Comparison of ENCODE assay signal across 8 cellular contexts in the genomic region with DNA sequence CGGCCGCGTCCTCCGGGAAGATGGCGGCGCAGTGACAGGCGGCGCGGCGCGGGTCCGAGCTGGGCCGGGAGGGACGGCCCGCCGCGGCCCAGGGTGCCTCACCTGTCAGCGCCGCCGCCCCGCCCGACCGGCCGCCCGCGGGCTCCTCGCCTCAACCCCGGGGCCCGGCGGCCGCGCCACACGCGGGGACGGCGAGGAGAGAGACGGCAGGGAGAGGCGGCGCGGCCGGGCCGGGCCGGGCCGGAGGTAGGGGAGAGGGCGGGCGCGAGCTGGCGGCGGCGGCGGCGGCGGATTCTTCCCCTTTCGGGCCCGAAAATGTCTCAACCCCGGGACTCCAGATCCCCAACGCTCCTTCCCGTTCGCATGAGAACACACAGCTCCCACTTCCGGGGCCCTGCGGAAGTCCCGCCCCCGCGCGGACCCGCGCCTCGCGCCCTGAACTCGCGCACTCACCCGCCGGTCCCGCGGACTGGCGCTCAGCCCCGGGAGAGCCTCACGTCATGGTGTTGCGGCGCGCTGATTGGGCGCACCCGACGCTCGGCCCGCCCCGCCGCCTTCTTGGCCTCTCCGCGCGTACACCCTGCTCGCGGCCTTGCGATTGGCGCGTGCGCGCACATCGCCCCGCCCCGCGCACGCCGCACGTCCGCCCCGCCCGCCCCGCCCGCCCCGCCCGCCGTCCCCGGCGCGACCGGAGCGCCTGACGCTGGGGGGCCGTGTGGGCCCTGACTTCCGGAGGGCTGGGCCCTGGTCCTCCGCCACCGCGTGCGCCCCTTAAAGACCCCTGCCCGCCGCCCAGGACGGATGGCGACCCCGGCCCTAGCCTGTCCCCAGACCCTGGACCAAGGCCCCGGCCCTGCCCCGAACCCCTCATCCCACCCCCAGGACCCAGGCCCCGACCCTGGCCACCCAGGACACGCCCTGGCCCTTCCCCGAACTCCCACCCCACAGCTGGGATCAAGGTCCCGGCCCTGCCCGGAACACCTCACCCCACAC. TPM values are rescaled to one million over a fixed set of nuclear protein-coding genes. Genes with fewer than 3 reads are reported as not detected.
DNase-seq lines count a peak whose midpoint lies in the region; ATAC-seq and TF ChIP-seq lines count a peak whose summit lies in the region.

A gene (minus strand): TSS at position 380 of the 993 bp plus-strand sequence. CDS start 45,984 bp downstream, outside the sequence.

- peaks cover 12% of the 10 kb centered on the region for H3K36me3 Mint-ChIP-seq in activated B cell treated with CpG ODN at 0.5 μM for 24 hours (ENCODE audit: low read depth)

- no peaks in the 10 kb centered on the region for H3K9me3 Mint-ChIP-seq in activated B cell treated with CpG ODN at 0.5 μM for 24 hours

- H3K4me2 ChIP-seq in smooth muscle cell = peak within 1 kb of the TSS; percentile 94

- H3K79me2 ChIP-seq in smooth muscle cell (ENCODE audit: low read depth) = peaks cover 41% of the 10 kb centered on the region

- H3K4me3 ChIP-seq in AG09309 (ENCODE audit: control insufficient read depth, low read depth, low read length) (peak within 1 kb of the TSS; percentile 79), cardiac fibroblast (replicated peaks in 1 of 2; ENCODE audit: low read depth in 2 of 2, low read length in 2 of 2) (peak within 1 kb of the TSS; percentile 75 to 84), smooth muscle cell (peak within 1 kb of the TSS; percentile 91)

- peaks cover 48% of the 10 kb centered on the region for H3K4me1 Mint-ChIP-seq in activated B cell treated with CpG ODN at 0.5 μM for 24 hours

- peak within 1 kb of the TSS; percentile 96 for H3K9ac ChIP-seq in smooth muscle cell (ENCODE audit: low read depth)

- peak within 1 kb of the TSS; percentile 89 for H3K4me3 Mint-ChIP-seq in activated B cell treated with CpG ODN at 0.5 μM for 24 hours

- TF ChIP-seq CTCF in AG09309 (IDR thresholded peaks at IDR 0.05; ENCODE audit: control insufficient read depth, insufficient read depth, low read depth, low read length, missing control alignments) (no peak), activated B cell treated with CpG ODN at 0.5 μM for 24 hours (IDR thresholded peaks at IDR 0.05) (no peak), cardiac fibroblast (IDR thresholded peaks at IDR 0.05; ENCODE audit: low read depth, low read length) (no peak), smooth muscle cell (IDR thresholded peaks at IDR 0.05; ENCODE audit: borderline replicate concordance, insufficient read depth, poor library complexity, severe bottlenecking) (no peak)

- intact Hi-C loops in activated B cell treated with CpG ODN at 0.5 μM for 24 hours (cut with micrococcal nuclease) = loop anchor here (1.0 to 2.0 kb wide), 5 partner anchors 57 to 797 kb away; a partner anchor contains a TSS

- WGBS in smooth muscle cell (ENCODE audit: low lambda C conversion rate) = 2% methylated on average over 51 of the region's 137 CpGs

- H3K36me3 ChIP-seq in smooth muscle cell (ENCODE audit: low read depth) = no peaks in the 10 kb centered on the region

- H4K20me1 ChIP-seq in smooth muscle cell (ENCODE audit: low read depth) = peaks cover 40% of the 10 kb centered on the region

- ATAC-seq in GM19025 (IDR thresholded peaks at IDR 0.05; ENCODE audit: low read depth, unreplicated experiment) (peak; percentile 91), HG03280 (IDR thresholded peaks at IDR 0.05; ENCODE audit: unreplicated experiment) (peak; percentile 94), activated B cell treated with CpG ODN at 0.5 μM for 24 hours (ENCODE audit: low read depth) (peak; percentile 96)

- peaks cover 5% of the 10 kb centered on the region for H3K27me3 Mint-ChIP-seq in activated B cell treated with CpG ODN at 0.5 μM for 24 hours

- H3K27me3 ChIP-seq in smooth muscle cell (ENCODE audit: low read depth) = no peaks in the 10 kb centered on the region

- POLR2A ChIA-PET in activated B cell treated with CpG ODN at 0.5 μM for 24 hours (lab: Charles Lee) = interaction anchor here (0.8 to 4.2 kb wide), 10 partner anchors 12 to 126 kb away, joined by 3 to 45 read pairs (median 6); a partner anchor contains a TSS

- peak within 1 kb of the TSS; percentile 87 for H3K27ac Mint-ChIP-seq in activated B cell treated with CpG ODN at 0.5 μM for 24 hours

- no peak within 1 kb of the TSS for H2AFZ ChIP-seq in smooth muscle cell (ENCODE audit: low read depth)

- H3K27ac ChIP-seq in smooth muscle cell (ENCODE audit: low read depth) = peak within 1 kb of the TSS; percentile 87

- H3F3A ChIP-seq in smooth muscle cell (ENCODE audit: low read depth) = no peaks in the 10 kb centered on the region

- H3K9me3 ChIP-seq in smooth muscle cell (replicated peaks; ENCODE audit: low read depth) = no peaks in the 10 kb centered on the region

- CTCF ChIA-PET in activated B cell treated with CpG ODN at 0.5 μM for 24 hours (lab: Charles Lee) = interaction anchor here (0.7 kb wide), 1 partner anchor 113 kb away, joined by 3 read pairs; no protein-coding TSS in a partner anchor

- peaks cover 9% of the 10 kb centered on the region for H3K4me1 ChIP-seq in smooth muscle cell (ENCODE audit: low read depth)

- peak; percentile 91 for DNase-seq in AG09309 (ENCODE audit: low read depth)
- peak; percentile 96 for DNase-seq in NCI-H345 (lab: John Stamatoyannopoulos, UW)
- DNase-seq in activated B cell treated with CpG ODN at 0.5 μM for 24 hours = peak; percentile 99
- peak; percentile 98 to 99 for DNase-seq in cardiac fibroblast (ENCODE audit: low read depth in 2 of 2)
- DNase-seq in iPS-NIHi7 (ENCODE audit: extremely low spot score) = peak; percentile 99
- DNase-seq in smooth muscle cell (lab: John Stamatoyannopoulos, UW; ENCODE audit: unreplicated experiment) = peak; percentile 83

RNA-seq across cellular contexts. Expression of the gene that starts here (rescaled TPM):
- total RNA-seq in activated B cell treated with CpG ODN at 0.5 μM for 24 hours (98.2 and 103 TPM in 2 replicates), smooth muscle cell (23.6 and 24.9 TPM in 2 replicates)
- 16.7 and 28.8 TPM in 2 replicates for polyA plus RNA-seq in smooth muscle cell

Comparison
In these comparisons a context has a peak if more than half of its experiments do, and no peak if none do; other contexts are left out.
1. Peak in every context shown above with its lines: DNase-seq, ATAC-seq, H3K4me3 ChIP-seq and H3K27ac ChIP-seq.